ENCODE assay signal across 17 cellular contexts in the genomic region with DNA sequence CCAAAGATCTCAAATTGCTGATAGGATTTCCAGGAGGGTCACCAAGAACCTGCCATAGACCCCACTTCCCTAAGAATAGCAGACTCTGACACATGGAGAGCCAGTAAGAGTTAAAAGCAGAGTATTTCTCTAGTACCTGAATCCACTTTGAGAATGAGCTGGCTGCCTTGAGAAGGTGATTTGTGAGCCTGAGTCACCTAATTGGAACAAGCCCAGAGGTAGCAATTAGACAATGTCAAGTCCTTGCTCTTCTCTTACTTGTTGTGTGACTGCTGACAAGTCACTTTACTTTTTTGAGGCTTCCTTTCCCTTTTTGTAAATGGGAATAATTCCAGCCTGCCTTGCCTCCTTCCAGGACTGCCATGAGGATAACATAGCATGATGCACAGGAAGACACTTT.
A peak's percentile ranks its signal among the peaks of the same experiment; 100 is the strongest.
DNase-seq lines count a peak whose midpoint lies in the region; ATAC-seq, FAIRE-seq and TF ChIP-seq lines count a peak whose summit lies in the region.
"Had no signal": no experiment of that assay in that cellular context is flagged by ENCODE, and none has a peak within 500 bp of the region (broad histone marks: within the 10 kb centered on the region; RNA-seq: fewer than 3 reads in every experiment).

No MANE protein-coding gene starts in this region.

- H3K9ac ChIP-seq in mesendoderm (ENCODE audit: low read length), result no peak overlapping the region
- H3K9ac ChIP-seq: GM23248 had no signal

- no peaks in the 10 kb centered on the region for H3K79me1 ChIP-seq in mesendoderm (ENCODE audit: low read length)

- FAIRE-seq in bronchial epithelial cell (lab: Jason Lieb, UNC), result no peak
- FAIRE-seq: A549, H54 had no signal

- H3K4ac ChIP-seq in mesendoderm (ENCODE audit: low read depth, low read length), result peak overlapping the region; percentile 82

- H3K18ac ChIP-seq in mesendoderm (ENCODE audit: low read length), result peak overlapping the region; percentile 70

- H3K36me3 ChIP-seq in bronchial epithelial cell (ENCODE audit: control insufficient read depth, insufficient read depth, low read length) (no peaks in the 10 kb centered on the region), mesendoderm (ENCODE audit: control insufficient read depth, insufficient read depth, low read length) (no peaks in the 10 kb centered on the region)

- H4K5ac ChIP-seq in mesendoderm (ENCODE audit: low read length), result no peak overlapping the region

- H3K27ac ChIP-seq in epithelial cell of prostate (no peak overlapping the region), mesendoderm (ENCODE audit: low read depth, low read length) (peak overlapping the region; percentile 77)
- H3K27ac ChIP-seq: A549, C4-2B, GM23248 had no signal

- DNase-seq in bronchial epithelial cell (ENCODE audit: low read depth) (peak; percentile 19), epithelial cell of prostate (ENCODE audit: low read depth, low spot score) (peak; percentile 6), mesendoderm (no peak)
- DNase-seq in activated CD8-positive, alpha-beta memory T cell treated with anti-CD3 and anti-CD28 coated beads for 24 hours, result no peak
- DNase-seq in stimulated activated CD4-positive, alpha-beta T cell treated with anti-CD3 and anti-CD28 coated beads, Interleukin-4, amount 100 ng/mL, for 1 hour, result no peak
- DNase-seq: AML-193; CD4-positive, alpha-beta memory T cell; DMS153; DMS79 treated with DMSO at 0.1 percent for 48 hours; GF-D8; GM23248; HCEC 1CT had no signal

- no peak for ATAC-seq in GM19035 (IDR thresholded peaks at IDR 0.05; ENCODE audit: unreplicated experiment)
- no peak for ATAC-seq in GM21390 (IDR thresholded peaks at IDR 0.05; ENCODE audit: unreplicated experiment)
- ATAC-seq: A549 had no signal

- no peak overlapping the region for H3K23ac ChIP-seq in mesendoderm (ENCODE audit: low read length)

- H3K27me3 ChIP-seq in bronchial epithelial cell (ENCODE audit: control insufficient read depth, insufficient read depth, low read length) (no peaks in the 10 kb centered on the region), mesendoderm (ENCODE audit: insufficient read depth, low read length, poor library complexity) (no peaks in the 10 kb centered on the region)

- H2BK5ac ChIP-seq in mesendoderm (ENCODE audit: low read length), result peak overlapping the region; percentile 84

- H3K4me3 ChIP-seq in bronchial epithelial cell (ENCODE audit: low read depth, low read length) (no peak overlapping the region), mesendoderm (ENCODE audit: low read length) (no peak overlapping the region)
- H3K4me3 ChIP-seq: A549, GM23248 had no signal

- no peaks in the 10 kb centered on the region for H3K79me2 ChIP-seq in mesendoderm (ENCODE audit: control insufficient read depth, insufficient read depth, low read length)

- peak overlapping the region; percentile 71 for H2AK5ac ChIP-seq in mesendoderm (ENCODE audit: low read length)

- peak overlapping the region; percentile 75 for H3K56ac ChIP-seq in mesendoderm (ENCODE audit: low read length)

- H2BK15ac ChIP-seq in mesendoderm (replicated peaks; ENCODE audit: low read depth), result no peak overlapping the region

- no peak overlapping the region for H4K8ac ChIP-seq in mesendoderm (ENCODE audit: low read depth, low read length)

- peak overlapping the region; percentile 55 for H2BK120ac ChIP-seq in mesendoderm (ENCODE audit: low read depth, low read length)

- H3K4me2 ChIP-seq in mesendoderm (ENCODE audit: low read length), result no peak overlapping the region
- H3K4me2 ChIP-seq: A549 had no signal

- peaks cover 23% of the 10 kb centered on the region for H3K4me1 ChIP-seq in mesendoderm (ENCODE audit: control insufficient read depth, low read depth, low read length)
- H3K4me1 ChIP-seq: A549 had no signal

- TF ChIP-seq CTCF in bronchial epithelial cell (IDR thresholded peaks at IDR 0.05; ENCODE audit: insufficient read depth, low read length, severe bottlenecking), result no peak

Comparison
In these comparisons a context has a peak if more than half of its experiments do, and no peak if none do; other contexts are left out.
1. DNase-seq: peak in bronchial epithelial cell (single experiment) and epithelial cell of prostate (single experiment); none in mesendoderm (single experiment), activated CD8-positive, alpha-beta memory T cell treated with anti-CD3 and anti-CD28 coated beads for 24 hours (single experiment) and stimulated activated CD4-positive, alpha-beta T cell treated with anti-CD3 and anti-CD28 coated beads, Interleukin-4, amount 100 ng/mL, for 1 hour (single experiment).